8 cellular contexts compared by ENCODE assay signal in genomic region chr3:46987485-46988401, GRCh38. TPM values are rescaled to one million over a fixed set of nuclear protein-coding genes. Genes with fewer than 3 reads are reported as not detected.
DNase-seq lines count a peak whose midpoint lies in the region; ATAC-seq, FAIRE-seq and TF ChIP-seq lines count a peak whose summit lies in the region.

No MANE protein-coding gene starts in this region.

- H3K27me3 ChIP-seq in GM12878 (replicated peaks in 1 of 2; ENCODE audit: control insufficient read depth in 2 of 2, insufficient read depth in 2 of 2, low read length in 1 of 2) = no peaks in the 10 kb centered on the region

- H3K9me3 ChIP-seq in GM12878 (replicated peaks; ENCODE audit: control insufficient read depth, insufficient read depth, low read length) = no peaks in the 10 kb centered on the region

- BruUV-seq in GM12878 (replicated peaks; lab: Mats Ljungman, UMichigan) = no TSS peak

- TF ChIP-seq CTCF in GM12878 (IDR thresholded peaks at IDR 0.05 in 2 of 3, conservative IDR thresholded peaks at IDR 0.05 in 1 of 3; ENCODE audit: control insufficient read depth in 2 of 3, extremely low read depth in 1 of 3, insufficient read depth in 1 of 3, low read depth in 3 of 3, low read length in 3 of 3) = no peak

- POLR2A ChIA-PET in GM12878 (lab: Charles Lee) = interaction anchor here (1.0 to 1.6 kb wide), 6 partner anchors 10 to 62 kb away, joined by 4 to 10 read pairs (median 6); partner anchors contain the start of gene NBEAL2

- peaks cover 4 to 10% of the 10 kb centered on the region in 2 experiments; a peak in 3 of 4 replicates for H3K36me3 ChIP-seq in GM12878 (ENCODE audit: control insufficient read depth in 2 of 2, insufficient read depth in 2 of 2, low read length in 1 of 2)

- H3K27ac ChIP-seq in GM12878 (ENCODE audit: control insufficient read depth, insufficient read depth) (peak overlapping the region; percentile 98), temporal lobe (ENCODE audit: low read depth, low read length) (peak overlapping the region; percentile 14)

- H3K4me3 ChIP-seq in GM12878 = peak overlapping the region; percentile 57

- 16% methylated on average over 26 of the region's 26 CpGs for WGBS in GM12878 (ENCODE audit: insufficient coverage, insufficient replicate concordance, low lambda C conversion rate, missing lambda C conversion rate)

- CTCF ChIA-PET in GM12878 (lab: Yijun Ruan, JAX) = interaction anchor here (0.6 to 1.4 kb wide), 4 partner anchors 10 to 58 kb away, joined by 3 to 5 read pairs (median 3); no protein-coding TSS in a partner anchor

- H3K79me2 ChIP-seq in GM12878 (ENCODE audit: control insufficient read depth, insufficient read depth, low read length) = peaks cover 51% of the 10 kb centered on the region

- TF ChIP-seq EP300 in GM12878 (IDR thresholded peaks at IDR 0.05; ENCODE audit: borderline replicate concordance in 1 of 2, control insufficient read depth in 1 of 2, low read depth in 2 of 2, low read length in 2 of 2) = 0 out of 4 replicates have a peak, but pooled peaks of 1 of the 2 experiments have one; percentile 51

- FAIRE-seq in GM12878 (lab: Jason Lieb, UNC) = peak; percentile 78

- TF ChIP-seq POLR2A in GM12878 (IDR thresholded peaks at IDR 0.05; ENCODE audit: low read depth, low read length) = peak; percentile 68

- SMC1A ChIA-PET in GM12878 (lab: Charles Lee; ENCODE audit: uncharacterized antibody, unreplicated experiment) = interaction anchor here (0.7 to 1.6 kb wide), 12 partner anchors 9 to 177 kb away, joined by 3 to 10 read pairs (median 4); no protein-coding TSS in a partner anchor

- H3K4me2 ChIP-seq in GM12878 (ENCODE audit: control insufficient read depth, insufficient read depth) = peak overlapping the region; percentile 99

- intact Hi-C loops in GM12878 (cut with micrococcal nuclease; ENCODE audit: unreplicated experiment) = loop anchor here (1.0 kb wide), 1 partner anchor 11 kb away; the partner anchor contains the start of gene CCDC12

- peaks cover 62% of the 10 kb centered on the region for H3K4me1 ChIP-seq in GM12878 (ENCODE audit: control insufficient read depth, insufficient read depth, low read length)

- TF ChIP-seq RAD21 in GM12878 (IDR thresholded peaks at IDR 0.05; ENCODE audit: insufficient read depth, low read depth, low read length) = no peak

- no peaks in the 10 kb centered on the region for H4K20me1 ChIP-seq in GM12878 (ENCODE audit: control insufficient read depth, insufficient read depth)

- in situ Hi-C loops in GM12878 (cut with MboI) = no loop called here

- H3K9ac ChIP-seq in GM12878 (ENCODE audit: control insufficient read depth, insufficient read depth, low read length) = peak overlapping the region; percentile 84

- RAD21 ChIA-PET in GM12878 (lab: Charles Lee; ENCODE audit: unreplicated experiment) = interaction anchor here (0.9 to 1.4 kb wide), 13 partner anchors 9 to 78 kb away, joined by 3 to 10 read pairs (median 4); partner anchors contain the start of gene NBEAL2

- peak overlapping the region; percentile 86 for H2AFZ ChIP-seq in GM12878 (ENCODE audit: control insufficient read depth, low read depth, low read length)

- DNase-seq in T-helper 22 cell (ENCODE audit: low read depth) (peak; percentile 90), GM12878 (ENCODE audit: low read depth, low spot score) (peak; percentile 63), mucosa of gallbladder (ENCODE audit: low spot score) (peak; percentile 65), NCI-H526 treated with DMSO at 0.1 percent for 48 hours (lab: John Stamatoyannopoulos, UW) (no peak), DMS53 (lab: John Stamatoyannopoulos, UW) (no peak)

- ATAC-seq in GM19328 (IDR thresholded peaks at IDR 0.05; ENCODE audit: unreplicated experiment) = peak; percentile 57
- ATAC-seq in HG03432 (IDR thresholded peaks at IDR 0.05; ENCODE audit: unreplicated experiment) = peak; percentile 73
- peak; percentile 85 for ATAC-seq in GM12878

TF ChIP-seq in GM12878, 131 proteins besides CTCF, POLR2A, EP300 and RAD21 (continues in another document):
- TF ChIP-seq NKRF (conservative IDR thresholded peaks at IDR 0.05) (0 out of 2 replicates have a peak, but pooled peaks have one; percentile 19), PAX8 (IDR thresholded peaks at IDR 0.05) (no peak), RAD51 (IDR thresholded peaks at IDR 0.05) (no peak), SIN3A (IDR thresholded peaks at IDR 0.05; ENCODE audit: low read depth, low read length) (no peak), MEF2A (IDR thresholded peaks at IDR 0.05; ENCODE audit: insufficient read depth, low read depth, low read length) (peak; percentile 55; the same call in 1 of the 2 replicates), ZNF24 (IDR thresholded peaks at IDR 0.05) (no peak), GATAD2B (conservative IDR thresholded peaks at IDR 0.05; ENCODE audit: low read depth) (peak; percentile 74; the same call in 1 of the 2 replicates), IKZF1 (conservative IDR thresholded peaks at IDR 0.05) (peak; percentile 93)
- TF ChIP-seq, protein P1, sequence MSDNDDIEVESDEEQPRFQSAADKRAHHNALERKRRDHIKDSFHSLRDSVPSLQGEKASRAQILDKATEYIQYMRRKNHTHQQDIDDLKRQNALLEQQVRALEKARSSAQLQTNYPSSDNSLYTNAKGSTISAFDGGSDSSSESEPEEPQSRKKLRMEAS (IDR thresholded peaks at IDR 0.05; ENCODE audit: low read depth, low read length) = 0 out of 2 replicates have a peak, but pooled peaks have one; percentile 16
- TF ChIP-seq, protein P2, sequence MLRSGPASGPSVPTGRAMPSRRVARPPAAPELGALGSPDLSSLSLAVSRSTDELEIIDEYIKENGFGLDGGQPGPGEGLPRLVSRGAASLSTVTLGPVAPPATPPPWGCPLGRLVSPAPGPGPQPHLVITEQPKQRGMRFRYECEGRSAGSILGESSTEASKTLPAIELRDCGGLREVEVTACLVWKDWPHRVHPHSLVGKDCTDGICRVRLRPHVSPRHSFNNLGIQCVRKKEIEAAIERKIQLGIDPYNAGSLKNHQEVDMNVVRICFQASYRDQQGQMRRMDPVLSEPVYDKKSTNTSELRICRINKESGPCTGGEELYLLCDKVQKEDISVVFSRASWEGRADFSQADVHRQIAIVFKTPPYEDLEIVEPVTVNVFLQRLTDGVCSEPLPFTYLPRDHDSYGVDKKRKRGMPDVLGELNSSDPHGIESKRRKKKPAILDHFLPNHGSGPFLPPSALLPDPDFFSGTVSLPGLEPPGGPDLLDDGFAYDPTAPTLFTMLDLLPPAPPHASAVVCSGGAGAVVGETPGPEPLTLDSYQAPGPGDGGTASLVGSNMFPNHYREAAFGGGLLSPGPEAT (IDR thresholded peaks at IDR 0.05; ENCODE audit: low read depth) = peak; percentile 44; the same call in 1 of the 2 replicates

RNA-seq across cellular contexts. Expression of gene NBEAL2, which starts 8.3 kb away (rescaled TPM):
- total RNA-seq in GM12878 (2013; cell fraction: nucleolus; rRNA removed) = 152 and 168 TPM in 2 replicates
- total RNA-seq in GM12878 (2014; rRNA removed) (47.2 and 52.0 TPM in 2 replicates), GM12878 (2014; rRNA removed; fragmentation: Illumina TruSeq; extraction: Trizol) (19.7 and 21.8 TPM in 2 replicates), GM12878 (2021) (106 and 127 TPM in 2 replicates), mucosa of gallbladder (150 TPM), temporal lobe (3.2 TPM)
- 27.1 TPM for polyA plus RNA-seq in GM12878 (2011; ENCODE audit: low read depth)
- polyA plus RNA-seq in GM12878 (2011; rRNA removed) (17.1 and 29.0 TPM in 2 replicates), GM12878 (2014; fragmentation: Illumina TruSeq; extraction: Trizol) (16.4 and 41.4 TPM in 2 replicates), GM12878 (2014; fragmentation: Nextera tagmentation; extraction: Ambion mirVana) (under 1 TPM; 0.07 to 0.18 TPM), GM12878 (2014; rRNA removed) (96.3 and 110 TPM in 2 replicates), GM12878 (2016; fragmentation: Nextera tagmentation; extraction: Ambion mirVana) (10 to 100 TPM; 22.5 to 29.7 TPM)
- 39.5 and 52.6 TPM in 2 replicates for polyA plus RNA-seq in GM12878 (2011; cell fraction: cytosol; rRNA removed)
- polyA plus RNA-seq in GM12878 (2011; cell fraction: nucleus; rRNA removed) = 940 and 1,024 TPM in 2 replicates
- 62.9 and 78.4 TPM in 2 replicates for polyA plus RNA-seq in GM12878 (2012)
- 21.7 and 46.1 TPM in 2 replicates for polyA minus RNA-seq in GM12878 (2011; rRNA and poly(A)+ RNA removed)
- polyA minus RNA-seq in GM12878 (2011; cell fraction: cytosol; rRNA and poly(A)+ RNA removed) = 21.8 and 25.3 TPM in 2 replicates
- polyA minus RNA-seq in GM12878 (2011; cell fraction: nucleus; rRNA and poly(A)+ RNA removed) = 95.1 and 139 TPM in 2 replicates

RNA-seq across cellular contexts. Expression of gene CCDC12, which starts 11.2 kb away (rescaled TPM):
- total RNA-seq in GM12878 (2013; cell fraction: nucleolus; rRNA removed) = 111 and 121 TPM in 2 replicates
- 46.9 and 53.0 TPM in 2 replicates for total RNA-seq in GM12878 (2014; rRNA removed)
- total RNA-seq in GM12878 (2014; rRNA removed; fragmentation: Illumina TruSeq; extraction: Trizol) = 67.3 and 72.4 TPM in 2 replicates
- total RNA-seq in GM12878 (2021) = 65.8 and 65.9 TPM in 2 replicates
- polyA plus RNA-seq in GM12878 (2011; ENCODE audit: low read depth) = 29.4 TPM
- polyA plus RNA-seq in GM12878 (2011; rRNA removed) = 31.2 and 45.6 TPM in 2 replicates
- polyA plus RNA-seq in GM12878 (2011; cell fraction: cytosol; rRNA removed) = 52.2 and 68.0 TPM in 2 replicates
- polyA plus RNA-seq in GM12878 (2011; cell fraction: nucleus; rRNA removed) = 63.4 and 85.5 TPM in 2 replicates
- 47.7 and 72.7 TPM in 2 replicates for polyA plus RNA-seq in GM12878 (2012)
- 11.2 and 63.3 TPM in 2 replicates for polyA plus RNA-seq in GM12878 (2014; fragmentation: Illumina TruSeq; extraction: Trizol)
- polyA plus RNA-seq in GM12878 (2014; fragmentation: Nextera tagmentation; extraction: Ambion mirVana) = 10 to 100 TPM in 1 of 2 experiments, 1 to 10 TPM in 1; 9.2 to 22.5 TPM
- polyA plus RNA-seq in GM12878 (2014; rRNA removed) = 59.3 and 67.6 TPM in 2 replicates
- 10 to 100 TPM; 83.1 to 91.4 TPM for polyA plus RNA-seq in GM12878 (2016; fragmentation: Nextera tagmentation; extraction: Ambion mirVana)
- 69.5 and 77.8 TPM in 2 replicates for polyA minus RNA-seq in GM12878 (2011; rRNA and poly(A)+ RNA removed)
- 15.6 and 18.2 TPM in 2 replicates for polyA minus RNA-seq in GM12878 (2011; cell fraction: cytosol; rRNA and poly(A)+ RNA removed)
- 64.3 and 144 TPM in 2 replicates for polyA minus RNA-seq in GM12878 (2011; cell fraction: nucleus; rRNA and poly(A)+ RNA removed)
- 50.0 TPM for total RNA-seq in mucosa of gallbladder
- 14.3 TPM for total RNA-seq in temporal lobe

Comparison
In these comparisons a context has a peak if more than half of its experiments do, and no peak if none do; other contexts are left out.
1. DNase-seq: peak in T-helper 22 cell (single experiment), GM12878 (single experiment) and mucosa of gallbladder (single experiment); none in NCI-H526 treated with DMSO at 0.1 percent for 48 hours (single experiment) and DMS53 (single experiment).
2. Peak in every context shown above with its lines, with median percentiles within 50 percentile points of each other: ATAC-seq.